ENCODE assay signal across 20 cellular contexts in the genomic region with DNA sequence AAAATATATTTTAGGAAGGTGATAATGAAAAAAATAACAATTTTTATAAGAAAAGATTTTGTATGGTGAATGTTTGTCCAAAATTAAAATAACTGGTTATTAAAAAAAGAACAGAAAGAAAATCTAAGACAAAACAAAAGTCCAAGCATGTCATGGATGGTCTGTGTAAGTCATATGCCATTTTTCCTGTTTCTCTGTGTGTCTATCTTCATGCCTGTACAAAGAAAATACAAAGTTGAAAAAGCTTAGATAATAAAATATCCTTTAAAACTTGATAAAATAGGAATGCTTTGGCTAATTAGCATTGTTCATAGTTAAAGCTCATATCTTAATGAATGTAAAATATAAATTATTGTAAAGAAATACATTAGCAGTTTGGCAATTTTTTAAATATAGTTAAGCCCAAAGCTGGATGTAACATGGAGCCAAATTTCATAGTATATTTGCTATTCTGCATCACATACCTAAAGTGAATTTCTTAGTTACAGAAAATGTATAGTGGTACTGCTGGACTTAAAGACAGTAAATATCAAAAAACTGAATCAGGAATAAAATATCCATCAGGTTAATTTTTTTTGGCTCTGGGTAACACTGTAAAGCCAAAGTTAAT.
"Had no signal": no experiment of that assay in that cellular context is flagged by ENCODE, and none has a peak within 500 bp of the region (broad histone marks: within the 10 kb centered on the region; RNA-seq: fewer than 3 reads in every experiment).

No MANE protein-coding gene starts in this region.

- H3K36me3 Mint-ChIP-seq: activated naive CD8-positive, alpha-beta T cell had no signal

- H3K36me3 ChIP-seq: upper lobe of right lung had no signal

- ATAC-seq: body of pancreas, left colon, upper lobe of right lung had no signal

- H3K27ac Mint-ChIP-seq: activated naive CD8-positive, alpha-beta T cell; endodermal cell; nephron progenitor cell had no signal

- H3K27me3 Mint-ChIP-seq: activated naive CD8-positive, alpha-beta T cell had no signal

- H3K9me3 ChIP-seq: upper lobe of right lung had no signal

- H3K4me1 ChIP-seq: body of pancreas, upper lobe of right lung had no signal

- H3K4me3 Mint-ChIP-seq: activated naive CD8-positive, alpha-beta T cell; endodermal cell; nephron progenitor cell had no signal

- H3K4me1 Mint-ChIP-seq: endodermal cell, nephron progenitor cell had no signal

- DNase-seq: activated CD4-positive, alpha-beta T cell treated with anti-CD3 and anti-CD28 coated beads, Interleukin-2, amount 50 U/mL, for 4 hours; activated gamma-delta T cell treated with Interleukin-2 at 50 U/mL for 16 hours; amniotic stem cell; body of pancreas; caudate nucleus; endodermal cell; foreskin melanocyte; glutamatergic neuron; hippocampal formation; islet precursor cell; left colon; midbrain; nephron progenitor cell; retina; stimulated activated CD8-positive, alpha-beta memory T cell treated with anti-CD3 and anti-CD28 coated beads, Interleukin-4, amount 100 ng/mL, for 48 hours; stimulated activated naive CD4-positive, alpha-beta T cell; upper lobe of right lung had no signal

- H3K27ac ChIP-seq: body of pancreas, epithelial cell of prostate, upper lobe of right lung had no signal

- H3K27me3 ChIP-seq: body of pancreas, upper lobe of right lung had no signal

- H3K4me3 ChIP-seq: body of pancreas, lung, upper lobe of right lung had no signal
